1 cellular context compared by ENCODE assay signal in the genomic region with DNA sequence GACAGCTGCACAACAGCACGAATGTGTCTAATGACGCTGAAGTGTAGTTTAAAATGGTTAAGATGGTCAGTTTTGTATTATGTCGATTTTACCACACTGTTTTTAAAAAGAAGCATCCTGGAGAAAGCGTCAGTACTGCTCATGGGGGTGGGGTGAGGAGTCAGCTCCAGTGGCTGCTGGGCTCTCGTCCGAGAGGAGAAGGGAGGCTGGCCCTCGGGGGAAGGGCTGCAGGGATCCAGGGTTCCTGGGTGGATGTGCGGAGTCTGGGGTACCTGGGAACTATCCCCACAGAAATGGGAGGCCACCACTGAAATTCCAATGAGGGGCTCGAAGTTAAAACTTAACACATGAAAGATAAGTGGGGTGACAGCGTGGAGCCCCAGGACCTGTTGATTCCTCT.
TF ChIP-seq lines count a peak whose summit lies in the region.

No MANE protein-coding gene starts in this region.

TF ChIP-seq in K562, 482 proteins besides CTCF, POLR2A, EP300 and RAD21:
- TF ChIP-seq RBM39 (optimal IDR thresholded peaks at IDR 0.05; ENCODE audit: low read depth, low read length) (no peak), PTBP1 (IDR thresholded peaks at IDR 0.05; ENCODE audit: low read depth, low read length) (no peak), ARHGAP35 (IDR thresholded peaks at IDR 0.05; ENCODE audit: partially characterized antibody) (no peak), GMEB1 (CRISPR knock-in tag; IDR thresholded peaks at IDR 0.05) (no peak), CHD1 (IDR thresholded peaks at IDR 0.05; ENCODE audit: low read length) (no peak), RHOXF2B (CRISPR knock-in tag; conservative IDR thresholded peaks at IDR 0.05) (no peak)
